In genomic region chr1:201444792-201445191, GRCh38 we compare ENCODE assay signal across 1 cellular context.
TF ChIP-seq lines count a peak whose summit lies in the region.

No MANE protein-coding gene starts in this region.

TF ChIP-seq in K562, 482 proteins besides CTCF, POLR2A, EP300 and RAD21 (continued from another document):
- TF ChIP-seq SAFB2 (IDR thresholded peaks at IDR 0.05; ENCODE audit: borderline replicate concordance, low read depth, low read length, severe bottlenecking) (no peak), ZNF407 (IDR thresholded peaks at IDR 0.05; ENCODE audit: low read depth) (no peak), PML (IDR thresholded peaks at IDR 0.05; ENCODE audit: low read length) (no peak), ARHGAP35 (IDR thresholded peaks at IDR 0.05; ENCODE audit: partially characterized antibody) (no peak), ETV6 (IDR thresholded peaks at IDR 0.05; ENCODE audit: borderline replicate concordance in 1 of 2, low read depth in 2 of 2, low read length in 1 of 2) (no peak), ETV6 (CRISPR knock-in tag; IDR thresholded peaks at IDR 0.05; ENCODE audit: borderline replicate concordance) (no peak), CREB5 (CRISPR knock-in tag; IDR thresholded peaks at IDR 0.05) (no peak), ZNF224 (CRISPR knock-in tag; IDR thresholded peaks at IDR 0.05) (no peak), MTA1 (IDR thresholded peaks at IDR 0.05; ENCODE audit: borderline replicate concordance) (no peak), CGGBP1 (CRISPR knock-in tag; IDR thresholded peaks at IDR 0.05) (no peak), NR0B1 (IDR thresholded peaks at IDR 0.05; ENCODE audit: partially characterized antibody) (no peak), ID3 (CRISPR knock-in tag; IDR thresholded peaks at IDR 0.05) (no peak), ID3 (tag; IDR thresholded peaks at IDR 0.05) (no peak), ATF6 (CRISPR knock-in tag; IDR thresholded peaks at IDR 0.05) (no peak), RCOR1 (IDR thresholded peaks at IDR 0.05; ENCODE audit: borderline replicate concordance in 1 of 2, low read depth in 2 of 2, low read length in 2 of 2) (no peak), ZBTB40 (IDR thresholded peaks at IDR 0.05) (no peak), ZBTB40 (CRISPR knock-in tag; IDR thresholded peaks at IDR 0.05) (no peak), NR4A1 (CRISPR knock-in tag; IDR thresholded peaks at IDR 0.05) (no peak), NR4A1 (tag; IDR thresholded peaks at IDR 0.05) (no peak), YBX1 (IDR thresholded peaks at IDR 0.05) (no peak), THAP7 (CRISPR knock-in tag; IDR thresholded peaks at IDR 0.05) (no peak)
